ENCODE assay signal across 16 cellular contexts in the genomic region with DNA sequence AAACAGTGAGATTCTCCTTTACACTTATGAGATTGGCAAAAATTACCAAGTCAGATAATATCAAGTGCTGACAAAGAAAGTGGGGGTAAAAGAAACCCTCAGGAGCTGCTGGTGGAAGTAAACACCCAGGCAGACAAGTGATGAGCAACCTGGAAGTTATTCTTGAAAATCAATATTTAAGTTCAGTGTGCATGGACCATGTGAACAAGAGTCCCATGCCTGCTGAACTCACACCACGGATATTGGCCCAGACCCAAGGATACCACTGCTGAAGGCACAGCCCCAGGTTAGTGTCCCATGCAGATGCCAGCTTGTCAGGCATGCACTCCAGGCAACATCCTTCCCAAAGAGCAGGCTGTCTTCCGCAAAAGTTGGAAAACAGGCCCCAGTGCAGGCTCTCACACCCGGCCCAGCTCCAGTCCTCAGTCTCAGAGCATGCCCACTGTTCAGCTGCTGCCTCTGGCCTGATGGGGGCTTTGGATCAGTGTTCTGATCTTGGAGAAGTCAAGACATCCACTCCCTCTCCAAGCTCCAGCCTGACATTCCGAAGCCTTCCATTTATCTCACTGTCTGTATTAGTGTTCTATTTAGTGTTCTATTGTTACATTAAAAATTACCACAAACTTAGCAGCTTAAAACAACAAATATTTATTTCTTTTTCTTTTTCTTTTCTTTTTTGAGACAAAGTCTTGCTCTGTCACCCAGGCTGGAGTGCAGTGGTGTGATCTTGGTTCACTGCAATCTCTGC.
DNase-seq lines count a peak whose midpoint lies in the region; ATAC-seq, FAIRE-seq and TF ChIP-seq lines count a peak whose summit lies in the region.
"Had no signal": no experiment of that assay in that cellular context is flagged by ENCODE, and none has a peak within 500 bp of the region (broad histone marks: within the 10 kb centered on the region; RNA-seq: fewer than 3 reads in every experiment).

No MANE protein-coding gene starts in this region.

- H3K9ac ChIP-seq in endothelial cell of umbilical vein (replicated peaks; ENCODE audit: extremely low read depth, insufficient read depth, low read length) = peak overlapping the region; percentile 89
- H3K9ac ChIP-seq in trophoblast cell (ENCODE audit: low read length) = no peak overlapping the region
- H3K9ac ChIP-seq: KMS-11 had no signal

- dilution Hi-C loops in endothelial cell of umbilical vein (cut with MboI; ENCODE audit: extremely low pct_ligation_motif_present, low sequenced_read_pairs) = no loop called here

- no peak for ATAC-seq in stimulated activated naive CD8-positive, alpha-beta T cell treated with anti-CD3 and anti-CD28 coated beads, Interleukin-15, Interleukin-2, amounts not matched to agents 100 U/mL and 50 U/mL, for 24 hours
- ATAC-seq: heart left ventricle had no signal

- H3K14ac ChIP-seq in trophoblast cell (ENCODE audit: low read length) = peak overlapping the region; percentile 18

- H3K79me1 ChIP-seq in trophoblast cell (ENCODE audit: low read length) = peaks cover 87% of the 10 kb centered on the region

- H4K20me1 ChIP-seq in endothelial cell of umbilical vein (replicated peaks; ENCODE audit: control insufficient read depth, extremely low read depth, insufficient read depth, low read length) = no peaks in the 10 kb centered on the region

- no peak for FAIRE-seq in endothelial cell of umbilical vein (lab: Jason Lieb, UNC)
- FAIRE-seq: GM12878 had no signal

- no peaks in the 10 kb centered on the region for H3K9me3 ChIP-seq in BE2C
- no peaks in the 10 kb centered on the region for H3K9me3 ChIP-seq in endothelial cell of umbilical vein (replicated peaks; ENCODE audit: control insufficient read depth, insufficient read depth, low read length)
- H3K9me3 ChIP-seq in trophoblast cell (ENCODE audit: insufficient read depth, low read depth, low read length) = peaks cover 6% of the 10 kb centered on the region

- no peaks in the 10 kb centered on the region for H3K9me1 ChIP-seq in endothelial cell of umbilical vein (replicated peaks; ENCODE audit: control insufficient read depth, extremely low read depth, insufficient read depth, low read length)

- H3K36me3 ChIP-seq in BE2C (no peaks in the 10 kb centered on the region; the same call in 1 of the 2 replicates), endothelial cell of umbilical vein (ENCODE audit: control insufficient read depth in 2 of 2, extremely low read depth in 1 of 2, insufficient read depth in 2 of 2, low read length in 2 of 2) (no peaks in the 10 kb centered on the region), trophoblast cell (ENCODE audit: control insufficient read depth in 1 of 2, insufficient read depth in 2 of 2, low read length in 2 of 2) (no peaks in the 10 kb centered on the region)
- H3K36me3 ChIP-seq: heart left ventricle, tibial nerve had no signal

- peak overlapping the region; percentile 56 for H2BK12ac ChIP-seq in trophoblast cell (ENCODE audit: low read length)

- intact Hi-C loops in endothelial cell of umbilical vein (cut with micrococcal nuclease) = no loop called here

- WGBS in trophoblast cell (ENCODE audit: extremely low coverage, insufficient coverage, insufficient read length) = no CpG with 5 or more reads among the region's 4 CpGs

- DNase-seq in BE2C (peak; percentile 48), OCI-M1 (lab: John Stamatoyannopoulos, UW) (peak; percentile 10), endothelial cell of umbilical vein (ENCODE audit: low read depth, low spot score) (no peak), trophoblast cell (no peak), DMS79 (lab: John Stamatoyannopoulos, UW) (no peak), KG1 (lab: John Stamatoyannopoulos, UW) (no peak), NCI-H1092 (lab: John Stamatoyannopoulos, UW) (no peak)
- no peak for DNase-seq in stimulated activated naive CD8-positive, alpha-beta T cell treated with anti-CD3 and anti-CD28 coated beads, Interleukin-15, Interleukin-2, amounts not matched to agents 100 U/mL and 50 U/mL, for 24 hours
- DNase-seq: NCI-H146, NCI-H510A treated with DMSO at 0.1 percent for 48 hours, SHP77 treated with DMSO at 0.1 percent for 48 hours had no signal

- no peaks in the 10 kb centered on the region for H3K27me3 ChIP-seq in BE2C
- H3K27me3 ChIP-seq in endothelial cell of umbilical vein (ENCODE audit: control insufficient read depth in 2 of 2, insufficient read depth in 2 of 2, low read length in 2 of 2) = no peaks in the 10 kb centered on the region
- no peaks in the 10 kb centered on the region for H3K27me3 ChIP-seq in trophoblast cell (ENCODE audit: insufficient read depth, low read length)
- H3K27me3 ChIP-seq: heart left ventricle, tibial nerve had no signal

- peak overlapping the region; percentile 3 for H3K4ac ChIP-seq in trophoblast cell (ENCODE audit: low read depth, low read length)

- H3K23ac ChIP-seq in trophoblast cell (ENCODE audit: low read length) = no peak overlapping the region

- POLR2A ChIA-PET in endothelial cell of umbilical vein (lab: Charles Lee) = interaction anchor here (3.1 to 11.7 kb wide), 2 partner anchors 16 to 131 kb away, joined by 16 to 310 read pairs; a partner anchor contains a TSS

- H3K79me2 ChIP-seq in endothelial cell of umbilical vein (ENCODE audit: control insufficient read depth, insufficient read depth, low read length) = no peaks in the 10 kb centered on the region
- peaks cover 29% of the 10 kb centered on the region for H3K79me2 ChIP-seq in trophoblast cell (ENCODE audit: control insufficient read depth, insufficient read depth, low read length, poor library complexity)

- no peak overlapping the region for H3K4me2 ChIP-seq in endothelial cell of umbilical vein (ENCODE audit: insufficient read depth, low read length)
- no peak overlapping the region for H3K4me2 ChIP-seq in trophoblast cell (ENCODE audit: low read length)
- H3K4me2 ChIP-seq: KMS-11 had no signal

- TF ChIP-seq CTCF in BE2C (IDR thresholded peaks at IDR 0.05; ENCODE audit: low read depth, low read length) (no peak), endothelial cell of umbilical vein (IDR thresholded peaks at IDR 0.05; ENCODE audit: extremely low read depth in 1 of 2, insufficient read depth in 1 of 2, low read depth in 1 of 2, low read length in 2 of 2) (no peak)

- H3K27ac ChIP-seq in endothelial cell of umbilical vein (ENCODE audit: insufficient read depth, low read depth, low read length) (peak overlapping the region; percentile 100), trophoblast cell (ENCODE audit: low read depth, low read length) (peak overlapping the region; percentile 6)
- H3K27ac ChIP-seq: KMS-11 had no signal

- no peak overlapping the region for H2AFZ ChIP-seq in endothelial cell of umbilical vein (ENCODE audit: low read depth, low read length)
- no peak overlapping the region for H2AFZ ChIP-seq in trophoblast cell (ENCODE audit: insufficient read depth, low read length, poor library complexity)

- no peak overlapping the region for H4K12ac ChIP-seq in trophoblast cell (ENCODE audit: low read depth, low read length)

- peak overlapping the region; percentile 33 for H3K18ac ChIP-seq in trophoblast cell (ENCODE audit: low read length)

- H2BK120ac ChIP-seq in trophoblast cell (ENCODE audit: insufficient read depth, low read length, poor library complexity) = peak overlapping the region; percentile 54

- H4K91ac ChIP-seq in trophoblast cell (ENCODE audit: low read depth, low read length) = peak overlapping the region; percentile 47

- CTCF ChIA-PET in endothelial cell of umbilical vein (lab: Charles Lee) = interaction anchor here (1.1 to 10.5 kb wide), 7 partner anchors 13 to 137 kb away, joined by 3 to 78 read pairs (median 7); no protein-coding TSS in a partner anchor

- H2AK5ac ChIP-seq in trophoblast cell (ENCODE audit: low read length) = peak overlapping the region; percentile 56

- H3K4me3 ChIP-seq in BE2C (ENCODE audit: low read depth, low read length) (no peak overlapping the region), endothelial cell of umbilical vein (replicated peaks in 1 of 3; ENCODE audit: insufficient read depth in 1 of 3, low read depth in 1 of 3, low read length in 3 of 3) (no peak overlapping the region), trophoblast cell (ENCODE audit: low read depth, low read length) (no peak overlapping the region)
- H3K4me3 ChIP-seq: GM12878, heart left ventricle, lung, tibial nerve had no signal

- no peak for TF ChIP-seq POLR2A in endothelial cell of umbilical vein (IDR thresholded peaks at IDR 0.05; ENCODE audit: low read depth, low read length)

- BruUV-seq in endothelial cell of umbilical vein (replicated peaks; lab: Mats Ljungman, UMichigan) = no TSS peak

- H2BK5ac ChIP-seq in trophoblast cell (ENCODE audit: low read depth, low read length, poor library complexity) = peak overlapping the region; percentile 43

- H4K8ac ChIP-seq in trophoblast cell (ENCODE audit: low read depth, low read length) = peak overlapping the region; percentile 4

- peaks cover 52% of the 10 kb centered on the region for H3K4me1 ChIP-seq in BE2C
- peaks cover 79% of the 10 kb centered on the region for H3K4me1 ChIP-seq in endothelial cell of umbilical vein (ENCODE audit: control insufficient read depth, extremely low read depth, insufficient read depth, low read length)
- peaks cover 63 to 74% of the 10 kb centered on the region in 2 experiments for H3K4me1 ChIP-seq in trophoblast cell (ENCODE audit: control insufficient read depth in 1 of 2, insufficient read depth in 2 of 2, low read length in 2 of 2)

TF ChIP-seq in endothelial cell of umbilical vein, 7 proteins besides CTCF, POLR2A, EP300 and RAD21:
- TF ChIP-seq FOS (IDR thresholded peaks at IDR 0.05; ENCODE audit: borderline replicate concordance, insufficient read depth, low read length) (no peak), EZH2 (IDR thresholded peaks at IDR 0.05; ENCODE audit: borderline replicate concordance, low read depth, low read length, severe bottlenecking) (no peak), GATA2 (IDR thresholded peaks at IDR 0.05; ENCODE audit: insufficient read depth, insufficient read length, low read depth, low read length) (no peak), MYC (IDR thresholded peaks at IDR 0.05; ENCODE audit: low read depth, low read length) (no peak), POLR2AphosphoS5 (IDR thresholded peaks at IDR 0.05; ENCODE audit: insufficient read depth, low read depth, low read length) (no peak), JUN (IDR thresholded peaks at IDR 0.05; ENCODE audit: borderline replicate concordance, insufficient read depth, insufficient read length, low read depth) (no peak)
- TF ChIP-seq, protein P1, sequence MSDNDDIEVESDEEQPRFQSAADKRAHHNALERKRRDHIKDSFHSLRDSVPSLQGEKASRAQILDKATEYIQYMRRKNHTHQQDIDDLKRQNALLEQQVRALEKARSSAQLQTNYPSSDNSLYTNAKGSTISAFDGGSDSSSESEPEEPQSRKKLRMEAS (IDR thresholded peaks at IDR 0.05; ENCODE audit: insufficient read depth, insufficient read length) = no peak

Comparison
In these comparisons a context has a peak if more than half of its experiments do, and no peak if none do; other contexts are left out.
1. DNase-seq: peak in BE2C (single experiment) and OCI-M1 (single experiment); none in endothelial cell of umbilical vein (single experiment), trophoblast cell (0 of 2), DMS79 (single experiment), KG1 (single experiment), NCI-H1092 (single experiment) and stimulated activated naive CD8-positive, alpha-beta T cell treated with anti-CD3 and anti-CD28 coated beads, Interleukin-15, Interleukin-2, amounts not matched to agents 100 U/mL and 50 U/mL, for 24 hours (single experiment).